In genomic region chr1:160400284-160400645, GRCh38 we compare ENCODE assay signal across 8 cellular contexts. TPM values are rescaled to one million over a fixed set of nuclear protein-coding genes. Genes with fewer than 3 reads are reported as not detected.
DNase-seq lines count a peak whose midpoint lies in the region; ATAC-seq lines count a peak whose summit lies in the region.

VANGL2 (plus strand) TSS chr1:160400564; CDS start chr1:160415838, 15,274 bp downstream.

- ATAC-seq in CD4-positive, CD25-positive, alpha-beta regulatory T cell (ENCODE audit: low read depth in 2 of 2), result peak in 1 of 2 donors; percentile 33
- ATAC-seq in GM21786 (IDR thresholded peaks at IDR 0.05; ENCODE audit: unreplicated experiment) (no peak), GM19397 (IDR thresholded peaks at IDR 0.05; ENCODE audit: unreplicated experiment) (no peak)

- peaks cover 27% of the 10 kb centered on the region for H3K27me3 ChIP-seq in CD4-positive, CD25-positive, alpha-beta regulatory T cell (ENCODE audit: control insufficient read depth, insufficient read depth, low read length)
- H3K27me3 ChIP-seq in layer of hippocampus (ENCODE audit: control insufficient read depth, insufficient read depth, low read length), result no peaks in the 10 kb centered on the region

- DNase-seq in CD4-positive, CD25-positive, alpha-beta regulatory T cell, result peak in 2 of 3 donors; percentile 17 to 34
- DNase-seq in HuH-7 (ENCODE audit: low spot score), result peak; percentile 76
- DNase-seq in T-helper 1 cell, result peak in 3 of 5 donors; percentile 18 to 35 (median 21)
- peak; percentile 23 to 46 for DNase-seq in stimulated activated CD4-positive, alpha-beta T cell treated with anti-CD3 and anti-CD28 coated beads, Interleukin-1b, Interleukin-23, amount 100 ng/mL, for 4 hours (ENCODE audit: low read depth in 2 of 2)

- H3K4me1 ChIP-seq in CD4-positive, CD25-positive, alpha-beta regulatory T cell (ENCODE audit: control insufficient read depth, insufficient read depth, low read length, poor library complexity, severe bottlenecking), result peaks cover 9% of the 10 kb centered on the region

- H3K36me3 ChIP-seq in CD4-positive, CD25-positive, alpha-beta regulatory T cell (ENCODE audit: control insufficient read depth, insufficient read depth, low read length), result no peaks in the 10 kb centered on the region

- H3K9me3 ChIP-seq in CD4-positive, CD25-positive, alpha-beta regulatory T cell (ENCODE audit: control insufficient read depth in 2 of 2, low read length in 2 of 2), result no peaks in the 10 kb centered on the region

- no peak within 1 kb of the TSS for H3K4me3 ChIP-seq in CD4-positive, CD25-positive, alpha-beta regulatory T cell (ENCODE audit: low read depth, low read length)

- H3K4me1 Mint-ChIP-seq in CD4-positive, CD25-positive, alpha-beta regulatory T cell, result peaks cover 0 to 5% (median 0%) of the 10 kb centered on the region in 4 donors

- H3K27ac ChIP-seq in CD4-positive, CD25-positive, alpha-beta regulatory T cell (ENCODE audit: insufficient read depth, low read length, poor library complexity, severe bottlenecking), result no peak within 1 kb of the TSS
- H3K27ac ChIP-seq in cingulate gyrus (ENCODE audit: low read depth, low read length) (peak within 1 kb of the TSS; percentile 50), layer of hippocampus (ENCODE audit: low read depth, low read length) (peak within 1 kb of the TSS; percentile 70)

- no peaks in the 10 kb centered on the region for H3K36me3 Mint-ChIP-seq in CD4-positive, CD25-positive, alpha-beta regulatory T cell

- peak within 1 kb of the TSS in 1 of 3 donors; percentile 88 for H3K27ac Mint-ChIP-seq in CD4-positive, CD25-positive, alpha-beta regulatory T cell

- H3K4me3 Mint-ChIP-seq in CD4-positive, CD25-positive, alpha-beta regulatory T cell, result peak within 1 kb of the TSS; percentile 66 to 82 (median 72)

- peaks cover 78% of the 10 kb centered on the region for H3K27me3 Mint-ChIP-seq in CD4-positive, CD25-positive, alpha-beta regulatory T cell

- H3K9me3 Mint-ChIP-seq in CD4-positive, CD25-positive, alpha-beta regulatory T cell, result peaks cover 0 to 3% (median 0%) of the 10 kb centered on the region in 7 donors

RNA-seq across cellular contexts. Expression of gene VANGL2, which starts in this region (rescaled TPM):
- 0.07 TPM for total RNA-seq in CD4-positive, CD25-positive, alpha-beta regulatory T cell
- polyA plus RNA-seq in CD4-positive, CD25-positive, alpha-beta regulatory T cell, result not detected

Comparison
In these comparisons a context has a peak if more than half of its experiments do, and no peak if none do; other contexts are left out.
1. Peak in DNase-seq in CD4-positive, CD25-positive, alpha-beta regulatory T cell; RNA of the gene not detected or under 1 TPM.
2. DNase-seq: peak in every context shown above with its lines; median percentile 76 in HuH-7; 34 in stimulated activated CD4-positive, alpha-beta T cell treated with anti-CD3 and anti-CD28 coated beads, Interleukin-1b, Interleukin-23, amount 100 ng/mL, for 4 hours; 26 in CD4-positive, CD25-positive, alpha-beta regulatory T cell; 21 in T-helper 1 cell.